Comparison of ENCODE assay signal across 1 cellular context in the genomic region with DNA sequence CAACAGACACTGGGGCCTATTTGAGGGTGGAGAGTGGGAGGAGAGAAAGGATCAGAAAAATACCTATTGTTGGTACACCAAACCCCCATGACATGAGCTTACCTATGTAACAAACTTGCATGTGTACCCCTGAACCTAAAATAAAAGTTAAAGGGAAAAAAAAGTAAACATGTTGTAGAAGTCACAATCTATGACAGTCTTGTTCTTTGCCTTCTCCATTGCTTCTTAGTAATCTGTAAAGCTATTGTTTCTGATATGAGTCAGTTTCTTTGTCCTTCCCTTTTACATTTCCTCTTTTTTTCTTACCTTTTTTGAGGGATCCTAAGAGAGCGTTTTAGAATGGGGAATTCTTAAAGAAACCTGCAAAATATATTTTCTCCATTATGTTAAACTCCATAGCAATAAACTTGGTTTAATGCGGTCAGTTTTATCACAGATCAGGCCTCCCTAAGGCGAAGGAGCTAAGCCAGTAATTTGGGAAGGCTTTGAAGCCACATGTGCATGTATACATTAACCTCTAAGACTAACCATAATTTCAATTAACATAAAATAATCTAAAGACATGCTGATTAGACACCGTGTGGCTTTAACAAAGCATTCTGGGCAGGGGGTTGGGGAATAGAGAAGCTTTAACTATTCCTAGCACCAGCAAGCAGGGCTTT.
A peak's percentile ranks its signal among the peaks of the same experiment; 100 is the strongest.
TF ChIP-seq lines count a peak whose summit lies in the region.

No MANE protein-coding gene starts in this region.

TF ChIP-seq in GM12878, 131 proteins besides CTCF, POLR2A, EP300 and RAD21 (continued from another document):
- TF ChIP-seq EED (IDR thresholded peaks at IDR 0.05; ENCODE audit: low read depth) (peak; percentile 59; the same call in 1 of the 2 replicates), IKZF1 (conservative IDR thresholded peaks at IDR 0.05) (peak; percentile 87), MEF2A (IDR thresholded peaks at IDR 0.05; ENCODE audit: insufficient read depth, low read depth, low read length) (peak; percentile 71), JUNB (IDR thresholded peaks at IDR 0.05) (peak; percentile 98), SREBF2 (IDR thresholded peaks at IDR 0.05; ENCODE audit: low read length) (no peak), HDAC6 (IDR thresholded peaks at IDR 0.05; ENCODE audit: unreplicated experiment) (no peak), ZZZ3 (IDR thresholded peaks at IDR 0.05; ENCODE audit: control insufficient read depth, insufficient read length, low read depth) (no peak), SPI1 (IDR thresholded peaks at IDR 0.05; ENCODE audit: borderline replicate concordance, insufficient read depth, low read depth, low read length) (peak; percentile 97), RUNX3 (IDR thresholded peaks at IDR 0.05; ENCODE audit: low read length) (peak; percentile 66), MTA2 (IDR thresholded peaks at IDR 0.05; ENCODE audit: low read depth) (peak; percentile 75), EGR1 (IDR thresholded peaks at IDR 0.05; ENCODE audit: borderline replicate concordance in 1 of 2, low read depth in 2 of 2, low read length in 2 of 2) (no peak), MEF2B (IDR thresholded peaks at IDR 0.05; ENCODE audit: partially characterized antibody, poor library complexity, severe bottlenecking) (peak; percentile 57), PAX8 (IDR thresholded peaks at IDR 0.05) (no peak), GABPA (IDR thresholded peaks at IDR 0.05; ENCODE audit: low read depth) (peak; percentile 32; the same call in 1 of the 2 replicates), NFIC (IDR thresholded peaks at IDR 0.05; ENCODE audit: low read depth, low read length) (peak; percentile 94), NRF1 (conservative IDR thresholded peaks at IDR 0.05; ENCODE audit: low read depth, low read length) (no peak), ZNF207 (IDR thresholded peaks at IDR 0.05; ENCODE audit: borderline replicate concordance) (no peak), YBX1 (IDR thresholded peaks at IDR 0.05) (no peak), LARP7 (IDR thresholded peaks at IDR 0.05) (no peak), CREB1 (IDR thresholded peaks at IDR 0.05; ENCODE audit: low read depth) (no peak), BCL11A (IDR thresholded peaks at IDR 0.05; ENCODE audit: low read depth, low read length) (peak; percentile 87; the same call in 1 of the 2 replicates)
- TF ChIP-seq, protein P1, sequence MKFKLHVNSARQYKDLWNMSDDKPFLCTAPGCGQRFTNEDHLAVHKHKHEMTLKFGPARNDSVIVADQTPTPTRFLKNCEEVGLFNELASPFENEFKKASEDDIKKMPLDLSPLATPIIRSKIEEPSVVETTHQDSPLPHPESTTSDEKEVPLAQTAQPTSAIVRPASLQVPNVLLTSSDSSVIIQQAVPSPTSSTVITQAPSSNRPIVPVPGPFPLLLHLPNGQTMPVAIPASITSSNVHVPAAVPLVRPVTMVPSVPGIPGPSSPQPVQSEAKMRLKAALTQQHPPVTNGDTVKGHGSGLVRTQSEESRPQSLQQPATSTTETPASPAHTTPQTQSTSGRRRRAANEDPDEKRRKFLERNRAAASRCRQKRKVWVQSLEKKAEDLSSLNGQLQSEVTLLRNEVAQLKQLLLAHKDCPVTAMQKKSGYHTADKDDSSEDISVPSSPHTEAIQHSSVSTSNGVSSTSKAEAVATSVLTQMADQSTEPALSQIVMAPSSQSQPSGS (IDR thresholded peaks at IDR 0.05; ENCODE audit: low read length): peak; percentile 81
- TF ChIP-seq, protein P2, sequence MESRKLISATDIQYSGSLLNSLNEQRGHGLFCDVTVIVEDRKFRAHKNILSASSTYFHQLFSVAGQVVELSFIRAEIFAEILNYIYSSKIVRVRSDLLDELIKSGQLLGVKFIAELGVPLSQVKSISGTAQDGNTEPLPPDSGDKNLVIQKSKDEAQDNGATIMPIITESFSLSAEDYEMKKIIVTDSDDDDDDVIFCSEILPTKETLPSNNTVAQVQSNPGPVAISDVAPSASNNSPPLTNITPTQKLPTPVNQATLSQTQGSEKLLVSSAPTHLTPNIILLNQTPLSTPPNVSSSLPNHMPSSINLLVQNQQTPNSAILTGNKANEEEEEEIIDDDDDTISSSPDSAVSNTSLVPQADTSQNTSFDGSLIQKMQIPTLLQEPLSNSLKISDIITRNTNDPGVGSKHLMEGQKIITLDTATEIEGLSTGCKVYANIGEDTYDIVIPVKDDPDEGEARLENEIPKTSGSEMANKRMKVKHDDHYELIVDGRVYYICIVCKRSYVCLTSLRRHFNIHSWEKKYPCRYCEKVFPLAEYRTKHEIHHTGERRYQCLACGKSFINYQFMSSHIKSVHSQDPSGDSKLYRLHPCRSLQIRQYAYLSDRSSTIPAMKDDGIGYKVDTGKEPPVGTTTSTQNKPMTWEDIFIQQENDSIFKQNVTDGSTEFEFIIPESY (IDR thresholded peaks at IDR 0.05): no peak
- TF ChIP-seq, protein P3, sequence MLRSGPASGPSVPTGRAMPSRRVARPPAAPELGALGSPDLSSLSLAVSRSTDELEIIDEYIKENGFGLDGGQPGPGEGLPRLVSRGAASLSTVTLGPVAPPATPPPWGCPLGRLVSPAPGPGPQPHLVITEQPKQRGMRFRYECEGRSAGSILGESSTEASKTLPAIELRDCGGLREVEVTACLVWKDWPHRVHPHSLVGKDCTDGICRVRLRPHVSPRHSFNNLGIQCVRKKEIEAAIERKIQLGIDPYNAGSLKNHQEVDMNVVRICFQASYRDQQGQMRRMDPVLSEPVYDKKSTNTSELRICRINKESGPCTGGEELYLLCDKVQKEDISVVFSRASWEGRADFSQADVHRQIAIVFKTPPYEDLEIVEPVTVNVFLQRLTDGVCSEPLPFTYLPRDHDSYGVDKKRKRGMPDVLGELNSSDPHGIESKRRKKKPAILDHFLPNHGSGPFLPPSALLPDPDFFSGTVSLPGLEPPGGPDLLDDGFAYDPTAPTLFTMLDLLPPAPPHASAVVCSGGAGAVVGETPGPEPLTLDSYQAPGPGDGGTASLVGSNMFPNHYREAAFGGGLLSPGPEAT (IDR thresholded peaks at IDR 0.05; ENCODE audit: low read depth): peak; percentile 87
- TF ChIP-seq, protein P4, sequence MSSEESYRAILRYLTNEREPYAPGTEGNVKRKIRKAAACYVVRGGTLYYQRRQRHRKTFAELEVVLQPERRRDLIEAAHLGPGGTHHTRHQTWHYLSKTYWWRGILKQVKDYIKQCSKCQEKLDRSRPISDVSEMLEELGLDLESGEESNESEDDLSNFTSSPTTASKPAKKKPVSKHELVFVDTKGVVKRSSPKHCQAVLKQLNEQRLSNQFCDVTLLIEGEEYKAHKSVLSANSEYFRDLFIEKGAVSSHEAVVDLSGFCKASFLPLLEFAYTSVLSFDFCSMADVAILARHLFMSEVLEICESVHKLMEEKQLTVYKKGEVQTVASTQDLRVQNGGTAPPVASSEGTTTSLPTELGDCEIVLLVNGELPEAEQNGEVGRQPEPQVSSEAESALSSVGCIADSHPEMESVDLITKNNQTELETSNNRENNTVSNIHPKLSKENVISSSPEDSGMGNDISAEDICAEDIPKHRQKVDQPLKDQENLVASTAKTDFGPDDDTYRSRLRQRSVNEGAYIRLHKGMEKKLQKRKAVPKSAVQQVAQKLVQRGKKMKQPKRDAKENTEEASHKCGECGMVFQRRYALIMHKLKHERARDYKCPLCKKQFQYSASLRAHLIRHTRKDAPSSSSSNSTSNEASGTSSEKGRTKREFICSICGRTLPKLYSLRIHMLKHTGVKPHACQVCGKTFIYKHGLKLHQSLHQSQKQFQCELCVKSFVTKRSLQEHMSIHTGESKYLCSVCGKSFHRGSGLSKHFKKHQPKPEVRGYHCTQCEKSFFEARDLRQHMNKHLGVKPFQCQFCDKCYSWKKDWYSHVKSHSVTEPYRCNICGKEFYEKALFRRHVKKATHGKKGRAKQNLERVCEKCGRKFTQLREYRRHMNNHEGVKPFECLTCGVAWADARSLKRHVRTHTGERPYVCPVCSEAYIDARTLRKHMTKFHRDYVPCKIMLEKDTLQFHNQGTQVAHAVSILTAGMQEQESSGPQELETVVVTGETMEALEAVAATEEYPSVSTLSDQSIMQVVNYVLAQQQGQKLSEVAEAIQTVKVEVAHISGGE (CRISPR knock-in tag; IDR thresholded peaks at IDR 0.05): no peak
- TF ChIP-seq, protein P5, sequence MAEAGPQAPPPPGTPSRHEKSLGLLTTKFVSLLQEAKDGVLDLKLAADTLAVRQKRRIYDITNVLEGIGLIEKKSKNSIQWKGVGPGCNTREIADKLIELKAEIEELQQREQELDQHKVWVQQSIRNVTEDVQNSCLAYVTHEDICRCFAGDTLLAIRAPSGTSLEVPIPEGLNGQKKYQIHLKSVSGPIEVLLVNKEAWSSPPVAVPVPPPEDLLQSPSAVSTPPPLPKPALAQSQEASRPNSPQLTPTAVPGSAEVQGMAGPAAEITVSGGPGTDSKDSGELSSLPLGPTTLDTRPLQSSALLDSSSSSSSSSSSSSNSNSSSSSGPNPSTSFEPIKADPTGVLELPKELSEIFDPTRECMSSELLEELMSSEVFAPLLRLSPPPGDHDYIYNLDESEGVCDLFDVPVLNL (IDR thresholded peaks at IDR 0.05; ENCODE audit: low read depth, low read length): no peak
- TF ChIP-seq, protein P6, sequence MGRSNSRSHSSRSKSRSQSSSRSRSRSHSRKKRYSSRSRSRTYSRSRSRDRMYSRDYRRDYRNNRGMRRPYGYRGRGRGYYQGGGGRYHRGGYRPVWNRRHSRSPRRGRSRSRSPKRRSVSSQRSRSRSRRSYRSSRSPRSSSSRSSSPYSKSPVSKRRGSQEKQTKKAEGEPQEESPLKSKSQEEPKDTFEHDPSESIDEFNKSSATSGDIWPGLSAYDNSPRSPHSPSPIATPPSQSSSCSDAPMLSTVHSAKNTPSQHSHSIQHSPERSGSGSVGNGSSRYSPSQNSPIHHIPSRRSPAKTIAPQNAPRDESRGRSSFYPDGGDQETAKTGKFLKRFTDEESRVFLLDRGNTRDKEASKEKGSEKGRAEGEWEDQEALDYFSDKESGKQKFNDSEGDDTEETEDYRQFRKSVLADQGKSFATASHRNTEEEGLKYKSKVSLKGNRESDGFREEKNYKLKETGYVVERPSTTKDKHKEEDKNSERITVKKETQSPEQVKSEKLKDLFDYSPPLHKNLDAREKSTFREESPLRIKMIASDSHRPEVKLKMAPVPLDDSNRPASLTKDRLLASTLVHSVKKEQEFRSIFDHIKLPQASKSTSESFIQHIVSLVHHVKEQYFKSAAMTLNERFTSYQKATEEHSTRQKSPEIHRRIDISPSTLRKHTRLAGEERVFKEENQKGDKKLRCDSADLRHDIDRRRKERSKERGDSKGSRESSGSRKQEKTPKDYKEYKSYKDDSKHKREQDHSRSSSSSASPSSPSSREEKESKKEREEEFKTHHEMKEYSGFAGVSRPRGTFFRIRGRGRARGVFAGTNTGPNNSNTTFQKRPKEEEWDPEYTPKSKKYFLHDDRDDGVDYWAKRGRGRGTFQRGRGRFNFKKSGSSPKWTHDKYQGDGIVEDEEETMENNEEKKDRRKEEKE (IDR thresholded peaks at IDR 0.05): no peak
- TF ChIP-seq, protein P7, sequence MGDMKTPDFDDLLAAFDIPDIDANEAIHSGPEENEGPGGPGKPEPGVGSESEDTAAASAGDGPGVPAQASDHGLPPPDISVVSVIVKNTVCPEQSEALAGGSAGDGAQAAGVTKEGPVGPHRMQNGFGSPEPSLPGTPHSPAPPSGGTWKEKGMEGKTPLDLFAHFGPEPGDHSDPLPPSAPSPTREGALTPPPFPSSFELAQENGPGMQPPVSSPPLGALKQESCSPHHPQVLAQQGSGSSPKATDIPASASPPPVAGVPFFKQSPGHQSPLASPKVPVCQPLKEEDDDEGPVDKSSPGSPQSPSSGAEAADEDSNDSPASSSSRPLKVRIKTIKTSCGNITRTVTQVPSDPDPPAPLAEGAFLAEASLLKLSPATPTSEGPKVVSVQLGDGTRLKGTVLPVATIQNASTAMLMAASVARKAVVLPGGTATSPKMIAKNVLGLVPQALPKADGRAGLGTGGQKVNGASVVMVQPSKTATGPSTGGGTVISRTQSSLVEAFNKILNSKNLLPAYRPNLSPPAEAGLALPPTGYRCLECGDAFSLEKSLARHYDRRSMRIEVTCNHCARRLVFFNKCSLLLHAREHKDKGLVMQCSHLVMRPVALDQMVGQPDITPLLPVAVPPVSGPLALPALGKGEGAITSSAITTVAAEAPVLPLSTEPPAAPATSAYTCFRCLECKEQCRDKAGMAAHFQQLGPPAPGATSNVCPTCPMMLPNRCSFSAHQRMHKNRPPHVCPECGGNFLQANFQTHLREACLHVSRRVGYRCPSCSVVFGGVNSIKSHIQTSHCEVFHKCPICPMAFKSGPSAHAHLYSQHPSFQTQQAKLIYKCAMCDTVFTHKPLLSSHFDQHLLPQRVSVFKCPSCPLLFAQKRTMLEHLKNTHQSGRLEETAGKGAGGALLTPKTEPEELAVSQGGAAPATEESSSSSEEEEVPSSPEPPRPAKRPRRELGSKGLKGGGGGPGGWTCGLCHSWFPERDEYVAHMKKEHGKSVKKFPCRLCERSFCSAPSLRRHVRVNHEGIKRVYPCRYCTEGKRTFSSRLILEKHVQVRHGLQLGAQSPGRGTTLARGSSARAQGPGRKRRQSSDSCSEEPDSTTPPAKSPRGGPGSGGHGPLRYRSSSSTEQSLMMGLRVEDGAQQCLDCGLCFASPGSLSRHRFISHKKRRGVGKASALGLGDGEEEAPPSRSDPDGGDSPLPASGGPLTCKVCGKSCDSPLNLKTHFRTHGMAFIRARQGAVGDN (IDR thresholded peaks at IDR 0.05): peak; percentile 75; the same call in 1 of the 2 replicates
